ENCODE assay signal across 20 cellular contexts in the genomic region with DNA sequence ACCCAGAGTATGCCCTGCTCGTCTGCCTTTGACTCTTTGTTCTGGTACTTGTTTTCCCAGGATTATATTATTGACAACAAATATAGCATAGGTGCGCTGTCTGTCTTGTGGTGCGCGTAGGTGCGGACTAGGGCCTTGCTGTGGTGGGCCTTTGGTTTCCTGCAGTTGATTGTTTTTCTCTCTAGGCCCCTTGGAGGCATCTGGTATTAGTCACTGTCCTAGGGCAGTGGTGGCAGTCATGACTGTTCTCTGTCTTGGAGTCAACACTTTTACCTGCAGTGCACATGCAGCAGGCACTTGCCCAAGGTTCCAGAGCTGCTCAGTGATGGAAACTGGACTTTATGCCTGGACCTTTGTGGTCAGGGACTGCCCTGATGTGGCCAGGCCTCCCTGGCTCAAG. TPM values are rescaled to one million over a fixed set of nuclear protein-coding genes. Genes with fewer than 3 reads are reported as not detected.
DNase-seq lines count a peak whose midpoint lies in the region; ATAC-seq and TF ChIP-seq lines count a peak whose summit lies in the region.
"Had no signal": no experiment of that assay in that cellular context is flagged by ENCODE, and none has a peak within 500 bp of the region (broad histone marks: within the 10 kb centered on the region; RNA-seq: fewer than 3 reads in every experiment).

No MANE protein-coding gene starts in this region.

- intact Hi-C loops in prostate gland (cut with DNase I), result no loop called here

- H3K27ac ChIP-seq in CD8-positive, alpha-beta memory T cell (ENCODE audit: low read depth, low read length), result no peak overlapping the region
- H3K27ac ChIP-seq in prostate gland, result no peak overlapping the region

- H3K36me3 Mint-ChIP-seq in CD8-positive, alpha-beta memory T cell, result peaks cover 9 to 34% (median 13%) of the 10 kb centered on the region in 3 donors
- H3K36me3 Mint-ChIP-seq in activated naive CD8-positive, alpha-beta T cell treated with anti-CD3 and anti-CD28 coated beads for 36 hours, result peaks cover 20% of the 10 kb centered on the region
- peaks cover 4 to 50% (median 16%) of the 10 kb centered on the region in 3 donors for H3K36me3 Mint-ChIP-seq in naive thymus-derived CD8-positive, alpha-beta T cell

- peak in 2 of 5 donors; percentile 10 to 51 for DNase-seq in CD8-positive, alpha-beta memory T cell
- DNase-seq in M059J (ENCODE audit: low read depth) (peak; percentile 6), prostate gland (ENCODE audit: low spot score) (no peak)
- peak; percentile 28 for DNase-seq in activated naive CD8-positive, alpha-beta T cell treated with anti-CD3 and anti-CD28 coated beads for 36 hours
- DNase-seq in naive thymus-derived CD8-positive, alpha-beta T cell, result peak in 1 of 10 donors; percentile 28
- no peak for DNase-seq in stimulated activated CD4-positive, alpha-beta T cell treated with anti-CD3 and anti-CD28 coated beads, Interleukin-4, amount 100 ng/mL, for 4 hours
- DNase-seq: activated CD4-positive, CD25-positive, alpha-beta regulatory T cell treated with anti-CD3 and anti-CD28 coated beads, Interleukin-2, amount 50 U/mL, for 72 hours; foreskin fibroblast; hypothalamus; kidney; NCI-H146; NCI-H2227 treated with DMSO at 0.1 percent for 48 hours; nephron progenitor cell; PC-3; stimulated activated CD4-positive, alpha-beta T cell treated with anti-CD3 and anti-CD28 coated beads, Interleukin-4, amount 100 ng/mL, for 24 hours; T-helper 9 cell had no signal

- H3K4me1 ChIP-seq in CD8-positive, alpha-beta memory T cell (ENCODE audit: insufficient read depth, low read length), result peaks cover 33% of the 10 kb centered on the region
- H3K4me1 ChIP-seq in prostate gland (replicated peaks), result peaks cover 3% of the 10 kb centered on the region

- no peaks in the 10 kb centered on the region for H3K27me3 ChIP-seq in CD8-positive, alpha-beta memory T cell (ENCODE audit: insufficient read depth, low read length, poor library complexity, severe bottlenecking)
- H3K27me3 ChIP-seq in prostate gland (replicated peaks; ENCODE audit: insufficient read depth), result no peaks in the 10 kb centered on the region

- H3K9me3 Mint-ChIP-seq in CD8-positive, alpha-beta memory T cell, result no peaks in the 10 kb centered on the region
- H3K9me3 Mint-ChIP-seq in activated naive CD8-positive, alpha-beta T cell treated with anti-CD3 and anti-CD28 coated beads for 36 hours, result no peaks in the 10 kb centered on the region
- no peaks in the 10 kb centered on the region for H3K9me3 Mint-ChIP-seq in naive thymus-derived CD8-positive, alpha-beta T cell

- POLR2A ChIA-PET in CD8-positive, alpha-beta memory T cell (lab: Charles Lee), result interaction anchor here (0.6 to 2.0 kb wide), 2 partner anchors 20 to 269 kb away, joined by 3 to 5 read pairs; no protein-coding TSS in a partner anchor
- POLR2A ChIA-PET in naive thymus-derived CD8-positive, alpha-beta T cell (lab: Charles Lee), result interaction anchor here (0.9 kb wide), 1 partner anchor 111 kb away, joined by 3 read pairs; no protein-coding TSS in a partner anchor

- peak; percentile 46 to 57 for ATAC-seq in naive thymus-derived CD8-positive, alpha-beta T cell
- ATAC-seq in HG03039 (IDR thresholded peaks at IDR 0.05; ENCODE audit: unreplicated experiment) (no peak), GM18909 (IDR thresholded peaks at IDR 0.05; ENCODE audit: poor library complexity, unreplicated experiment) (no peak)
- ATAC-seq: PC-3 had no signal

- no peaks in the 10 kb centered on the region for H3K9me3 ChIP-seq in CD8-positive, alpha-beta memory T cell (ENCODE audit: low read length)
- H3K9me3 ChIP-seq in prostate gland, result no peaks in the 10 kb centered on the region

- TF ChIP-seq CTCF in prostate gland (IDR thresholded peaks at IDR 0.05), result no peak

- H3K4me1 Mint-ChIP-seq in CD8-positive, alpha-beta memory T cell, result peaks cover 55 to 77% (median 72%) of the 10 kb centered on the region in 3 donors
- H3K4me1 Mint-ChIP-seq in activated naive CD8-positive, alpha-beta T cell treated with anti-CD3 and anti-CD28 coated beads for 36 hours, result peaks cover 51% of the 10 kb centered on the region
- peaks cover 37 to 64% (median 59%) of the 10 kb centered on the region in 4 donors for H3K4me1 Mint-ChIP-seq in naive thymus-derived CD8-positive, alpha-beta T cell

- CTCF ChIA-PET in CD8-positive, alpha-beta memory T cell (lab: Charles Lee), result interaction anchor here (0.6 to 2.3 kb wide), 9 partner anchors 12 to 164 kb away, joined by 3 to 13 read pairs (median 5); partner anchors contain the start of genes HDAC10 and SCO2

- peak overlapping the region; percentile 77 to 97 (median 89) for H3K27ac Mint-ChIP-seq in CD8-positive, alpha-beta memory T cell
- peak overlapping the region; percentile 50 for H3K27ac Mint-ChIP-seq in activated naive CD8-positive, alpha-beta T cell treated with anti-CD3 and anti-CD28 coated beads for 36 hours
- peak overlapping the region; percentile 16 to 95 (median 80) for H3K27ac Mint-ChIP-seq in naive thymus-derived CD8-positive, alpha-beta T cell
- H3K27ac Mint-ChIP-seq: progenitor cell of endocrine pancreas had no signal

- 84% methylated on average over 5 of the region's 5 CpGs for WGBS in prostate gland

- no peak for TF ChIP-seq POLR2A in prostate gland (IDR thresholded peaks at IDR 0.05)

- no peak overlapping the region for H3K4me3 ChIP-seq in CD8-positive, alpha-beta memory T cell (ENCODE audit: low read length)
- H3K4me3 ChIP-seq in prostate gland, result no peak overlapping the region
- H3K4me3 ChIP-seq: skin epidermis had no signal

- H3K4me3 Mint-ChIP-seq in CD8-positive, alpha-beta memory T cell, result peak overlapping the region in 6 of 7 donors; percentile 34 to 67 (median 54)
- H3K4me3 Mint-ChIP-seq in activated naive CD8-positive, alpha-beta T cell treated with anti-CD3 and anti-CD28 coated beads for 36 hours, result no peak overlapping the region
- peak overlapping the region in 9 of 10 donors; percentile 15 to 69 (median 53) for H3K4me3 Mint-ChIP-seq in naive thymus-derived CD8-positive, alpha-beta T cell
- H3K4me3 Mint-ChIP-seq: nephron progenitor cell had no signal

- H3K36me3 ChIP-seq in CD8-positive, alpha-beta memory T cell (ENCODE audit: insufficient read depth, low read length), result peaks cover 10% of the 10 kb centered on the region
- H3K36me3 ChIP-seq in prostate gland, result no peaks in the 10 kb centered on the region

- no peaks in the 10 kb centered on the region for H3K27me3 Mint-ChIP-seq in CD8-positive, alpha-beta memory T cell
- no peaks in the 10 kb centered on the region for H3K27me3 Mint-ChIP-seq in activated naive CD8-positive, alpha-beta T cell treated with anti-CD3 and anti-CD28 coated beads for 36 hours
- no peaks in the 10 kb centered on the region for H3K27me3 Mint-ChIP-seq in naive thymus-derived CD8-positive, alpha-beta T cell
- H3K27me3 Mint-ChIP-seq: progenitor cell of endocrine pancreas had no signal

RNA-seq across cellular contexts. Expression of gene PPP6R2, which starts 18.6 kb away (rescaled TPM):
- 10 to 100 TPM; 49.7 to 55.9 TPM for total RNA-seq in CD8-positive, alpha-beta memory T cell
- 34.2 TPM for polyA plus RNA-seq in CD8-positive, alpha-beta memory T cell
- total RNA-seq in M059J (2014; rRNA removed; shearing (Covaris generic)), result 18.9 and 31.4 TPM in 2 replicates
- total RNA-seq in activated naive CD8-positive, alpha-beta T cell treated with anti-CD3 and anti-CD28 coated beads for 36 hours, result 10 to 100 TPM; 38.3 to 41.2 TPM
- 100 to 1,000 TPM in 1 of 2 experiments, 10 to 100 TPM in 1; 93.3 to 104 TPM for total RNA-seq in naive thymus-derived CD8-positive, alpha-beta T cell
- 10 to 100 TPM; 13.3 to 29.1 (median 17.0) TPM for polyA plus RNA-seq in naive thymus-derived CD8-positive, alpha-beta T cell
- 100 to 1,000 TPM in 1 of 2 donors, 10 to 100 TPM in 1; 80.6 to 107 TPM for total RNA-seq in prostate gland

RNA-seq across cellular contexts. Expression of gene DENND6B, which starts 34.9 kb away (rescaled TPM):
- total RNA-seq in CD8-positive, alpha-beta memory T cell, result 1 to 10 TPM; 3.9 to 4.3 TPM
- 0.67 TPM for polyA plus RNA-seq in CD8-positive, alpha-beta memory T cell
- total RNA-seq in M059J (2014; rRNA removed; shearing (Covaris generic)), result 0.20 and 0.71 TPM in 2 replicates
- 1 to 10 TPM; 4.2 to 4.7 TPM for total RNA-seq in activated naive CD8-positive, alpha-beta T cell treated with anti-CD3 and anti-CD28 coated beads for 36 hours
- total RNA-seq in naive thymus-derived CD8-positive, alpha-beta T cell, result 1 to 10 TPM; 7.0 to 9.1 TPM
- 1 to 10 TPM in 2 of 3 donors, under 1 TPM in 1; 0.53 to 1.1 (median 1.0) TPM for polyA plus RNA-seq in naive thymus-derived CD8-positive, alpha-beta T cell
- 10 to 100 TPM in 1 of 2 donors, 1 to 10 TPM in 1; 9.6 to 19.6 TPM for total RNA-seq in prostate gland

RNA-seq across cellular contexts. Expression of gene PLXNB2, which starts 54.2 kb away (rescaled TPM):
- total RNA-seq in CD8-positive, alpha-beta memory T cell, result 10 to 100 TPM; 13.4 to 14.4 TPM
- polyA plus RNA-seq in CD8-positive, alpha-beta memory T cell, result 0.17 TPM
- 44.4 and 59.5 TPM in 2 replicates for total RNA-seq in M059J (2014; rRNA removed; shearing (Covaris generic))
- total RNA-seq in activated naive CD8-positive, alpha-beta T cell treated with anti-CD3 and anti-CD28 coated beads for 36 hours, result 10 to 100 TPM; 16.1 to 16.8 TPM
- 10 to 100 TPM; 14.3 to 16.7 TPM for total RNA-seq in naive thymus-derived CD8-positive, alpha-beta T cell
- polyA plus RNA-seq in naive thymus-derived CD8-positive, alpha-beta T cell, result 1 to 10 TPM in 2 of 3 donors, under 1 TPM in 1; 0.72 to 4.1 (median 1.1) TPM
- total RNA-seq in prostate gland, result 100 to 1,000 TPM; 259 to 309 TPM

Comparison
In these comparisons a context has a peak if more than half of its experiments do, and no peak if none do; other contexts are left out.
1. DNase-seq: peak in M059J (single experiment) and activated naive CD8-positive, alpha-beta T cell treated with anti-CD3 and anti-CD28 coated beads for 36 hours (single experiment); none in stimulated activated CD4-positive, alpha-beta T cell treated with anti-CD3 and anti-CD28 coated beads, Interleukin-4, amount 100 ng/mL, for 4 hours (0 of 2) and prostate gland (single experiment).
2. ATAC-seq: peak in naive thymus-derived CD8-positive, alpha-beta T cell (2 of 2); none in HG03039 (single experiment) and GM18909 (single experiment).
3. Peak in every context shown above with its lines, with median percentiles within 50 percentile points of each other: H3K27ac Mint-ChIP-seq.